In the genomic region with DNA sequence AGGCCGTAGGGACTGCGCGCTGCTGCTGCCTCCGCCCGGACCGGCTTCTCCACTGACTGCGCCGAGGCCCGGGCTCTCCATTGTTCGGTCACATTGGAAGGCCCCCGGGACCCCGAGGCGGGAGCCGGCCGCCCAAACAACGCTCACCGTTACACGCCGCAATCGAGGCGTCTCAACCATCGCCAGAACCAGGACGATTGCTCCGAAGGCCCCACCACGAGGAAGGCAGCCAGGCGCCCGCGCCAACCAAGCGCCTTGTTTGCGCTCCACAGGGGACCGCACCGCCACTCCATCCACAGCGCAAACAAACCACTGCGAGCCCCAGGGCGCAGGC, we compare ENCODE assay signal across 1 cellular context.
TF ChIP-seq lines count a peak whose summit lies in the region.

No MANE protein-coding gene starts in this region.

TF ChIP-seq in HepG2, 621 proteins besides CTCF, POLR2A, EP300 and RAD21 (continued from another document):
- TF ChIP-seq, protein P1, sequence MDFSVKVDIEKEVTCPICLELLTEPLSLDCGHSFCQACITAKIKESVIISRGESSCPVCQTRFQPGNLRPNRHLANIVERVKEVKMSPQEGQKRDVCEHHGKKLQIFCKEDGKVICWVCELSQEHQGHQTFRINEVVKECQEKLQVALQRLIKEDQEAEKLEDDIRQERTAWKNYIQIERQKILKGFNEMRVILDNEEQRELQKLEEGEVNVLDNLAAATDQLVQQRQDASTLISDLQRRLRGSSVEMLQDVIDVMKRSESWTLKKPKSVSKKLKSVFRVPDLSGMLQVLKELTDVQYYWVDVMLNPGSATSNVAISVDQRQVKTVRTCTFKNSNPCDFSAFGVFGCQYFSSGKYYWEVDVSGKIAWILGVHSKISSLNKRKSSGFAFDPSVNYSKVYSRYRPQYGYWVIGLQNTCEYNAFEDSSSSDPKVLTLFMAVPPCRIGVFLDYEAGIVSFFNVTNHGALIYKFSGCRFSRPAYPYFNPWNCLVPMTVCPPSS (IDR thresholded peaks at IDR 0.05): no peak
- TF ChIP-seq, protein P2, sequence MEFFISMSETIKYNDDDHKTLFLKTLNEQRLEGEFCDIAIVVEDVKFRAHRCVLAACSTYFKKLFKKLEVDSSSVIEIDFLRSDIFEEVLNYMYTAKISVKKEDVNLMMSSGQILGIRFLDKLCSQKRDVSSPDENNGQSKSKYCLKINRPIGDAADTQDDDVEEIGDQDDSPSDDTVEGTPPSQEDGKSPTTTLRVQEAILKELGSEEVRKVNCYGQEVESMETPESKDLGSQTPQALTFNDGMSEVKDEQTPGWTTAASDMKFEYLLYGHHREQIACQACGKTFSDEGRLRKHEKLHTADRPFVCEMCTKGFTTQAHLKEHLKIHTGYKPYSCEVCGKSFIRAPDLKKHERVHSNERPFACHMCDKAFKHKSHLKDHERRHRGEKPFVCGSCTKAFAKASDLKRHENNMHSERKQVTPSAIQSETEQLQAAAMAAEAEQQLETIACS (CRISPR knock-in tag; IDR thresholded peaks at IDR 0.05): no peak
- TF ChIP-seq GTF3A (CRISPR knock-in tag; conservative IDR thresholded peaks at IDR 0.05) (no peak), ZNF331 (CRISPR knock-in tag; IDR thresholded peaks at IDR 0.05) (no peak), SAFB2 (CRISPR knock-in tag; IDR thresholded peaks at IDR 0.05; ENCODE audit: borderline replicate concordance, low read depth) (0 out of 2 replicates have a peak, but pooled peaks have one; percentile 10), TBL1XR1 (IDR thresholded peaks at IDR 0.05; ENCODE audit: borderline replicate concordance, low read length, partially characterized antibody) (no peak), ZNF616 (CRISPR knock-in tag; IDR thresholded peaks at IDR 0.05; ENCODE audit: low read depth) (no peak)
